In the genomic region with DNA sequence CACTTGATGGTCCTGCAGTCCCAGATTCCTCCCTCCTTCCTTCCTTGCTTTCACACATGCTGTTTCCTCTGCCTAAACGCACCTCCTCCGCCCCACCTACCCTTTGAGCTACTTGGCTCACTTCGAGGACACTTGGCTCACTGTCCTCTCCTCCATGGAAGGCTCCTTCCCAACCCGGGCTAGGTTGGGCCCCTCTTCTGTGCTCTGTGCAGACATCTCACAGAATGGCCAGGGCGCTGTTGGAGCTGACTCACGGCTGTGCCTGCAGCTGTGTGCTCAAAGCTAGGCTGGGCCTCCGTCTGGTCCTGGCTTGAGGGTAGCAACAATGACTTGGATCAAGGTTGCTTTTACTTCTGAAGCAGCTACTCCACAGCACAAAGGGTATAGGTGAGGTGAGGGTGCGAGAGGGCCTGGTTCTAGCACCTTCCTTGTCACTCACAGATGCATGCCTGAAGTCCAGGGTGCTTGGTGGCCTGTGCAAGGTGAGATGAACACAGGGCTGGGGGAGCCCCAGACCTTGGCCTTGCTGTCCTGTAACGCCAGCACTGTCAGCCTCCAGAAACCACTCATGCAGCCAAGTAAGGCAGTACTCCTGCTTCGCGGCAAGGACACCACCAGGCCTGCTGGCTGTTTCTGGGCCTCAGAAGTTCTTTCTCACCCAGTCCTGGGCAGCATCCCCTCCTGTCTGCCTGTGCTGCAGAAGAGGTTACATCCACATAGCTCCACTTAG, we compare ENCODE assay signal across 21 cellular contexts.
DNase-seq lines count a peak whose midpoint lies in the region; ATAC-seq and TF ChIP-seq lines count a peak whose summit lies in the region.
"Had no signal": no experiment of that assay in that cellular context is flagged by ENCODE, and none has a peak within 500 bp of the region (broad histone marks: within the 10 kb centered on the region; RNA-seq: fewer than 3 reads in every experiment).

No MANE protein-coding gene starts in this region.

- H3K36me3 Mint-ChIP-seq in natural killer cell, result no peaks in the 10 kb centered on the region
- H3K36me3 Mint-ChIP-seq in natural killer cell treated with Interleukin-12 subunit alpha and Interleukin-12 subunit beta and Interleukin-15 and Interleukin-18, amount 100 ng/mL, for 72 hours, result no peaks in the 10 kb centered on the region
- H3K36me3 Mint-ChIP-seq: CD14-positive monocyte had no signal

- H2BK12ac ChIP-seq in neuronal stem cell (ENCODE audit: low read length), result no peak overlapping the region

- H3K4me2 ChIP-seq in neuronal stem cell (ENCODE audit: insufficient read depth, low read length, poor library complexity, severe bottlenecking), result no peak overlapping the region
- H3K4me2 ChIP-seq: PC-9 had no signal

- H4K91ac ChIP-seq in neuronal stem cell (ENCODE audit: low read depth, low read length, poor library complexity), result no peak overlapping the region

- H4K8ac ChIP-seq in neuronal stem cell (ENCODE audit: low read depth, low read length), result no peak overlapping the region

- H3K4me3 Mint-ChIP-seq in natural killer cell, result no peak overlapping the region
- H3K4me3 Mint-ChIP-seq in natural killer cell treated with Interleukin-12 subunit alpha and Interleukin-12 subunit beta and Interleukin-15 and Interleukin-18, amount 100 ng/mL, for 72 hours, result no peak overlapping the region
- H3K4me3 Mint-ChIP-seq: activated CD8-positive, alpha-beta T cell treated with anti-CD3 and anti-CD28 coated beads, Interleukin-2, amount 10 ng/mL, durations not matched to agents 7 days and 5 days; CD14-positive monocyte; stimulated activated naive CD8-positive, alpha-beta T cell treated with anti-CD3 and anti-CD28 coated beads, Interleukin-15, Interleukin-2, amounts not matched to agents 100 ng/mL and 50 ng/mL, for 24 hours had no signal

- H3K36me3 ChIP-seq in neuronal stem cell (replicated peaks in 1 of 2; ENCODE audit: control insufficient read depth in 2 of 2, insufficient read depth in 2 of 2, low read length in 2 of 2) (peaks cover 2 to 22% of the 10 kb centered on the region in 2 donors), lower lobe of right lung (no peaks in the 10 kb centered on the region)
- H3K36me3 ChIP-seq: cardiac muscle cell, pancreas, upper lobe of left lung had no signal

- no peaks in the 10 kb centered on the region for H3K27me3 ChIP-seq in neuronal stem cell (ENCODE audit: control insufficient read depth in 3 of 3, insufficient read depth in 3 of 3, low read depth in 1 of 3, low read length in 3 of 3)
- H3K27me3 ChIP-seq in lower lobe of right lung (ENCODE audit: low read depth), result no peaks in the 10 kb centered on the region
- H3K27me3 ChIP-seq: cardiac muscle cell, heart right ventricle, pancreas, upper lobe of left lung had no signal

- H3K23ac ChIP-seq in neuronal stem cell (ENCODE audit: low read depth, low read length, poor library complexity), result peak overlapping the region; percentile 46

- TF ChIP-seq CTCF in natural killer cell (IDR thresholded peaks at IDR 0.05), result no peak
- no peak for TF ChIP-seq CTCF in fibroblast of pulmonary artery (IDR thresholded peaks at IDR 0.05; ENCODE audit: low read length, missing control alignments)
- TF ChIP-seq CTCF in lower lobe of right lung (IDR thresholded peaks at IDR 0.05), result no peak

- DNase-seq in natural killer cell, result peak; percentile 10
- no peak for DNase-seq in natural killer cell treated with Interleukin-12 subunit alpha and Interleukin-12 subunit beta and Interleukin-15 and Interleukin-18, amount 100 ng/mL, for 72 hours (ENCODE audit: low spot score)
- DNase-seq in fibroblast of pulmonary artery (ENCODE audit: low read depth), result peak; percentile 13
- no peak for DNase-seq in neuronal stem cell (ENCODE audit: low spot score)
- no peak for DNase-seq in NCI-H2227 treated with DMSO at 0.1 percent for 48 hours (lab: John Stamatoyannopoulos, UW)
- DNase-seq in lower lobe of right lung, result no peak
- no peak for DNase-seq in DMS79 (lab: John Stamatoyannopoulos, UW)
- no peak for DNase-seq in Ammon's horn (ENCODE audit: low spot score)
- DNase-seq: activated CD8-positive, alpha-beta T cell treated with anti-CD3 and anti-CD28 coated beads, Interleukin-2, amount 10 ng/mL, durations not matched to agents 7 days and 5 days; GF-D8; H7; heart right ventricle; NCI-H1417 treated with DMSO at 0.1 percent for 48 hours; NCI-H82; PC-9; upper lobe of left lung had no signal

- H3K9me3 ChIP-seq in neuronal stem cell (replicated peaks in 1 of 2; ENCODE audit: control insufficient read depth in 2 of 2, insufficient read depth in 1 of 2, low read depth in 1 of 2, low read length in 2 of 2), result peaks cover 0 to 2% of the 10 kb centered on the region in 2 donors
- H3K9me3 ChIP-seq in lower lobe of right lung, result no peaks in the 10 kb centered on the region
- H3K9me3 ChIP-seq: heart right ventricle, pancreas, upper lobe of left lung had no signal

- H2BK120ac ChIP-seq in neuronal stem cell (ENCODE audit: low read depth, low read length), result no peak overlapping the region

- no peak for ATAC-seq in natural killer cell
- no peak for ATAC-seq in natural killer cell treated with Interleukin-12 subunit alpha and Interleukin-12 subunit beta and Interleukin-15 and Interleukin-18, amount 100 ng/mL, for 72 hours
- no peak for ATAC-seq in lower lobe of right lung
- ATAC-seq: activated CD8-positive, alpha-beta T cell treated with anti-CD3 and anti-CD28 coated beads, Interleukin-2, amount 10 ng/mL, durations not matched to agents 7 days and 5 days; GM12878; heart right ventricle; pancreas had no signal

- H3K4me1 ChIP-seq in neuronal stem cell (ENCODE audit: control insufficient read depth in 2 of 2, insufficient read depth in 1 of 2, low read depth in 1 of 2, low read length in 2 of 2), result peaks cover 11 to 12% of the 10 kb centered on the region in 2 donors
- H3K4me1 ChIP-seq in lower lobe of right lung, result peaks cover 18% of the 10 kb centered on the region
- H3K4me1 ChIP-seq: pancreas had no signal

- H3K4me1 Mint-ChIP-seq in natural killer cell, result no peaks in the 10 kb centered on the region
- no peaks in the 10 kb centered on the region for H3K4me1 Mint-ChIP-seq in natural killer cell treated with Interleukin-12 subunit alpha and Interleukin-12 subunit beta and Interleukin-15 and Interleukin-18, amount 100 ng/mL, for 72 hours (ENCODE audit: low read depth in 2 of 2)

- H3K9me3 Mint-ChIP-seq in natural killer cell, result no peaks in the 10 kb centered on the region
- H3K9me3 Mint-ChIP-seq in natural killer cell treated with Interleukin-12 subunit alpha and Interleukin-12 subunit beta and Interleukin-15 and Interleukin-18, amount 100 ng/mL, for 72 hours, result no peaks in the 10 kb centered on the region
- H3K9me3 Mint-ChIP-seq: stimulated activated naive CD8-positive, alpha-beta T cell treated with anti-CD3 and anti-CD28 coated beads, Interleukin-15, Interleukin-2, amounts not matched to agents 100 ng/mL and 50 ng/mL, for 24 hours had no signal

- no peak overlapping the region for H2BK5ac ChIP-seq in neuronal stem cell (ENCODE audit: low read length)

- peaks cover 0 to 1% of the 10 kb centered on the region in 2 donors for H3K27me3 Mint-ChIP-seq in natural killer cell (ENCODE audit: low read depth in 2 of 2)
- peaks cover 0 to 3% of the 10 kb centered on the region in 2 donors for H3K27me3 Mint-ChIP-seq in natural killer cell treated with Interleukin-12 subunit alpha and Interleukin-12 subunit beta and Interleukin-15 and Interleukin-18, amount 100 ng/mL, for 72 hours
- H3K27me3 Mint-ChIP-seq: stimulated activated naive CD8-positive, alpha-beta T cell treated with anti-CD3 and anti-CD28 coated beads, Interleukin-15, Interleukin-2, amounts not matched to agents 100 ng/mL and 50 ng/mL, for 24 hours had no signal

- H3K9ac ChIP-seq in neuronal stem cell (ENCODE audit: low read depth, low read length, poor library complexity), result peak overlapping the region; percentile 18

- H2BK15ac ChIP-seq in neuronal stem cell (ENCODE audit: low read length), result no peak overlapping the region

- H3K4me3 ChIP-seq in fibroblast of pulmonary artery (replicated peaks; ENCODE audit: low read depth, low read length) (no peak overlapping the region), neuronal stem cell (ENCODE audit: low read length in 2 of 2) (no peak overlapping the region), lower lobe of right lung (no peak overlapping the region)
- H3K4me3 ChIP-seq: cardiac muscle cell, GM12878, heart right ventricle, pancreas, PC-9, upper lobe of left lung had no signal

- peak overlapping the region; percentile 15 for H2AK5ac ChIP-seq in neuronal stem cell (ENCODE audit: low read depth, low read length)

- H2AFZ ChIP-seq in neuronal stem cell (ENCODE audit: low read length), result no peak overlapping the region
- H2AFZ ChIP-seq: PC-9 had no signal

- H3K18ac ChIP-seq in neuronal stem cell (ENCODE audit: low read length), result peak overlapping the region; percentile 78

- no peaks in the 10 kb centered on the region for H3K79me1 ChIP-seq in neuronal stem cell (ENCODE audit: low read depth, low read length)

- H3K14ac ChIP-seq in neuronal stem cell (ENCODE audit: low read length), result no peak overlapping the region

- intact Hi-C loops in natural killer cell (cut with micrococcal nuclease), result no loop called here
- intact Hi-C loops in lower lobe of right lung (cut with DNase I), result no loop called here

- H3K4ac ChIP-seq in neuronal stem cell (ENCODE audit: low read length), result no peak overlapping the region

- no CpG with 5 or more reads among the region's 11 CpGs for WGBS in neuronal stem cell (ENCODE audit: extremely low coverage in 2 of 2, insufficient read length in 2 of 2, insufficient replicate concordance in 1 of 2), 2 donors

- H3K27ac ChIP-seq in neuronal stem cell (replicated peaks; ENCODE audit: low read length) (no peak overlapping the region), lower lobe of right lung (no peak overlapping the region)
- H3K27ac ChIP-seq: cardiac muscle cell, heart right ventricle, pancreas, PC-9, upper lobe of left lung had no signal

- no peak overlapping the region for H3K27ac Mint-ChIP-seq in natural killer cell
- no peak overlapping the region for H3K27ac Mint-ChIP-seq in natural killer cell treated with Interleukin-12 subunit alpha and Interleukin-12 subunit beta and Interleukin-15 and Interleukin-18, amount 100 ng/mL, for 72 hours
- H3K27ac Mint-ChIP-seq: activated CD8-positive, alpha-beta T cell treated with anti-CD3 and anti-CD28 coated beads, Interleukin-2, amount 10 ng/mL, durations not matched to agents 7 days and 5 days; CD14-positive monocyte; stimulated activated naive CD8-positive, alpha-beta T cell treated with anti-CD3 and anti-CD28 coated beads, Interleukin-15, Interleukin-2, amounts not matched to agents 100 ng/mL and 50 ng/mL, for 24 hours had no signal

Comparison
In these comparisons a context has a peak if more than half of its experiments do, and no peak if none do; other contexts are left out.
1. DNase-seq: peak in natural killer cell (single experiment) and fibroblast of pulmonary artery (single experiment); none in natural killer cell treated with Interleukin-12 subunit alpha and Interleukin-12 subunit beta and Interleukin-15 and Interleukin-18, amount 100 ng/mL, for 72 hours (single experiment), neuronal stem cell (single experiment), NCI-H2227 treated with DMSO at 0.1 percent for 48 hours (single experiment), lower lobe of right lung (single experiment), DMS79 (single experiment) and Ammon's horn (single experiment).